ENCODE assay signal across 14 cellular contexts in genomic region chr2:106197878-106198277, GRCh38. TPM values are rescaled to one million over a fixed set of nuclear protein-coding genes. Genes with fewer than 3 reads are reported as not detected.
A peak's percentile ranks its signal among the peaks of the same experiment; 100 is the strongest.
DNase-seq lines count a peak whose midpoint lies in the region; ATAC-seq and TF ChIP-seq lines count a peak whose summit lies in the region.
"Had no signal": no experiment of that assay in that cellular context is flagged by ENCODE, and none has a peak within 500 bp of the region (broad histone marks: within the 10 kb centered on the region; RNA-seq: fewer than 3 reads in every experiment).

No MANE protein-coding gene starts in this region.

- H3K36me3 ChIP-seq in BLaER1 (no peaks in the 10 kb centered on the region), endodermal cell (ENCODE audit: control insufficient read depth, insufficient read depth, low read length) (no peaks in the 10 kb centered on the region)
- H3K36me3 ChIP-seq: WERI-Rb-1 had no signal

- H3K9me3 ChIP-seq in BLaER1 = no peaks in the 10 kb centered on the region
- no peaks in the 10 kb centered on the region for H3K9me3 ChIP-seq in endodermal cell (ENCODE audit: control insufficient read depth, low read length)

- H3K4me3 Mint-ChIP-seq in endodermal cell = no peak overlapping the region

- TF ChIP-seq CTCF in endodermal cell (conservative IDR thresholded peaks at IDR 0.05) = no peak

- H3K27me3 Mint-ChIP-seq in endodermal cell (ENCODE audit: insufficient read depth) = no peaks in the 10 kb centered on the region

- peaks cover 11% of the 10 kb centered on the region for H4K20me1 ChIP-seq in BLaER1

- no peaks in the 10 kb centered on the region for H3K27me3 ChIP-seq in BLaER1
- no peaks in the 10 kb centered on the region for H3K27me3 ChIP-seq in endodermal cell (ENCODE audit: control insufficient read depth, insufficient read depth, low read length, poor library complexity, severe bottlenecking)

- peak overlapping the region; percentile 67 for H3K4me2 ChIP-seq in BLaER1

- no peak overlapping the region for H3K4me3 ChIP-seq in BLaER1
- H3K4me3 ChIP-seq in endodermal cell (ENCODE audit: low read length) = no peak overlapping the region
- H3K4me3 ChIP-seq: lung, skin epidermis had no signal

- no peak overlapping the region for H3K27ac ChIP-seq in BLaER1
- H3K27ac ChIP-seq in endodermal cell (ENCODE audit: low read depth, low read length) = no peak overlapping the region
- H3K27ac ChIP-seq: epithelial cell of prostate, skin epidermis, WERI-Rb-1 had no signal

- no peak for ATAC-seq in HG02678 (IDR thresholded peaks at IDR 0.05; ENCODE audit: unreplicated experiment)

- no peaks in the 10 kb centered on the region for H3K36me3 Mint-ChIP-seq in endodermal cell (ENCODE audit: low read depth)

- DNase-seq in NCI-H226 (peak; percentile 38), endodermal cell (peak; percentile 53), myocyte (ENCODE audit: low read depth) (peak; percentile 92), DMS53 treated with DMSO at 0.1 percent for 48 hours (lab: John Stamatoyannopoulos, UW; ENCODE audit: unreplicated experiment) (no peak)
- no peak for DNase-seq in central memory CD4-positive, alpha-beta T cell
- DNase-seq in stimulated activated CD4-positive, alpha-beta T cell treated with anti-CD3 and anti-CD28 coated beads, Interleukin-4, amount 100 ng/mL, for 4 hours = no peak
- DNase-seq: NCI-H1105 treated with DMSO at 0.1 percent for 48 hours, WERI-Rb-1 had no signal

- WGBS in endodermal cell (ENCODE audit: insufficient coverage in 1 of 2, insufficient read length in 1 of 2), 2 experiments = 56 to 87% methylated on average over 3 of the region's 3 CpGs

- no peak overlapping the region for H3K9ac ChIP-seq in BLaER1
- no peak overlapping the region for H3K9ac ChIP-seq in endodermal cell (ENCODE audit: extremely low read depth, low read length, poor library complexity, severe bottlenecking)

- no peak overlapping the region for H3K27ac Mint-ChIP-seq in endodermal cell
- H3K27ac Mint-ChIP-seq: activated T-helper 2 cell treated with anti-CD3 and anti-CD28 coated beads, Interferon-gamma antibody, Interleukin-2, Interleukin-4, amounts not matched to agents 10 μg/mL and 5 μg/mL and 100 μg/mL, durations not matched to agents 14 hours and 24 hours and 36 hours had no signal

- H3K4me1 Mint-ChIP-seq in endodermal cell = peaks cover 9% of the 10 kb centered on the region

- no peaks in the 10 kb centered on the region for H3K9me3 Mint-ChIP-seq in endodermal cell
- H3K9me3 Mint-ChIP-seq: activated T-helper 2 cell treated with anti-CD3 and anti-CD28 coated beads, Interferon-gamma antibody, Interleukin-2, Interleukin-4, amounts not matched to agents 10 μg/mL and 5 μg/mL and 100 μg/mL, durations not matched to agents 14 hours and 24 hours and 36 hours had no signal

- peaks cover 23% of the 10 kb centered on the region for H3K4me1 ChIP-seq in BLaER1
- no peaks in the 10 kb centered on the region for H3K4me1 ChIP-seq in endodermal cell (ENCODE audit: control insufficient read depth, insufficient read depth, low read length)

RNA-seq across cellular contexts. Expression of gene UXS1, which starts 3.8 kb away (rescaled TPM):
- total RNA-seq in endodermal cell = 10 to 100 TPM; 43.0 to 44.6 TPM
- polyA plus RNA-seq in endodermal cell (2013, experiment 1 of 2) = 53.5 TPM
- 50.5 TPM for polyA plus RNA-seq in endodermal cell (2013, experiment 2 of 2)
- total RNA-seq in myocyte = 51.0 and 51.1 TPM in 2 replicates
- polyA plus RNA-seq in myocyte (2012) = 34.1 TPM

Comparison
In these comparisons a context has a peak if more than half of its experiments do, and no peak if none do; other contexts are left out.
1. DNase-seq: peak in NCI-H226 (single experiment), endodermal cell (single experiment) and myocyte (single experiment); none in DMS53 treated with DMSO at 0.1 percent for 48 hours (single experiment), central memory CD4-positive, alpha-beta T cell (single experiment) and stimulated activated CD4-positive, alpha-beta T cell treated with anti-CD3 and anti-CD28 coated beads, Interleukin-4, amount 100 ng/mL, for 4 hours (0 of 2).